ENCODE assay signal across 30 cellular contexts in genomic region chr4:7537853-7538252, GRCh38.
"Had no signal": no experiment of that assay in that cellular context is flagged by ENCODE, and none has a peak within 500 bp of the region (broad histone marks: within the 10 kb centered on the region; RNA-seq: fewer than 3 reads in every experiment).

No MANE protein-coding gene starts in this region.

- H3K27ac Mint-ChIP-seq: nephron; neural progenitor cell; progenitor cell of endocrine pancreas; stimulated activated memory B cell treated with anti-CD40 and anti-IgM and Interleukin-4, amounts not matched to agents 10 μg/mL and 1 μg/mL and 100 μg/mL, for 72 hours; stimulated activated naive CD8-positive, alpha-beta T cell treated with anti-CD3 and anti-CD28 coated beads, Interleukin-15, amount 100 ng/mL, for 72 hours; type B pancreatic cell had no signal

- H3K4me3 Mint-ChIP-seq: natural killer cell; nephron; neural progenitor cell; stimulated activated memory B cell treated with anti-CD40 and anti-IgM and Interleukin-4, amounts not matched to agents 10 μg/mL and 1 μg/mL and 100 μg/mL, for 72 hours; stimulated activated naive CD8-positive, alpha-beta T cell treated with anti-CD3 and anti-CD28 coated beads, Interleukin-15, amount 100 ng/mL, for 72 hours; type B pancreatic cell had no signal

- H2AFZ ChIP-seq: neural progenitor cell, parathyroid adenoma had no signal

- DNase-seq: natural killer cell; occipital lobe; spleen; stimulated activated CD4-positive, alpha-beta T cell treated with anti-CD3 and anti-CD28 coated beads, Interleukin-12 subunit alpha, Interleukin-12 subunit beta, amount 100 ng/mL, for 4 hours; stimulated activated CD4-positive, alpha-beta T cell treated with anti-CD3 and anti-CD28 coated beads, Interleukin-1b, Interleukin-23, amount 100 ng/mL, for 48 hours; stimulated activated CD4-positive, alpha-beta T cell treated with anti-CD3 and anti-CD28 coated beads, Interleukin-4, amount 100 ng/mL, for 1 hour; stimulated activated CD4-positive, alpha-beta T cell treated with anti-CD3 and anti-CD28 coated beads, Interleukin-4, amount 100 ng/mL, for 4 hours; stimulated activated CD8-positive, alpha-beta memory T cell treated with anti-CD3 and anti-CD28 coated beads, Interleukin-4, amount 100 ng/mL, for 48 hours; stimulated activated naive CD4-positive, alpha-beta T cell; stimulated activated naive CD8-positive, alpha-beta T cell treated with anti-CD3 and anti-CD28 coated beads, Interleukin-15, amount 100 ng/mL, for 72 hours; stimulated activated naive CD8-positive, alpha-beta T cell treated with anti-CD3 and anti-CD28 coated beads, Interleukin-15, Interleukin-2, amounts not matched to agents 100 U/mL and 50 U/mL, for 24 hours; substantia nigra; testis; tibial artery; transverse colon; upper lobe of right lung; uterus had no signal

- H3K9me3 Mint-ChIP-seq: natural killer cell, neural progenitor cell, type B pancreatic cell had no signal

- ATAC-seq: natural killer cell; psoas muscle; right cardiac atrium; sciatic nerve; stimulated activated memory B cell treated with anti-CD40 and anti-IgM and Interleukin-4, amounts not matched to agents 10 μg/mL and 1 μg/mL and 100 μg/mL, for 72 hours; stimulated activated naive CD8-positive, alpha-beta T cell treated with anti-CD3 and anti-CD28 coated beads, Interleukin-15, amount 100 ng/mL, for 72 hours; stimulated activated naive CD8-positive, alpha-beta T cell treated with anti-CD3 and anti-CD28 coated beads, Interleukin-15, Interleukin-2, amounts not matched to agents 100 U/mL and 50 U/mL, for 24 hours; upper lobe of right lung had no signal

- H3K4me1 Mint-ChIP-seq: stimulated activated memory B cell treated with anti-CD40 and anti-IgM and Interleukin-4, amounts not matched to agents 10 μg/mL and 1 μg/mL and 100 μg/mL, for 72 hours; stimulated activated naive CD8-positive, alpha-beta T cell treated with anti-CD3 and anti-CD28 coated beads, Interleukin-15, amount 100 ng/mL, for 72 hours had no signal

- H3K4me2 ChIP-seq: neural progenitor cell, smooth muscle cell had no signal

- H3K9me3 ChIP-seq: ovary, psoas muscle, suprapubic skin, testis, transverse colon, upper lobe of right lung, uterus had no signal

- H3K36me3 ChIP-seq: neural progenitor cell, ovary, spleen, suprapubic skin, tibial artery, transverse colon, upper lobe of right lung, uterus had no signal

- H3K9ac ChIP-seq: neural progenitor cell, parathyroid adenoma had no signal

- H3K79me2 ChIP-seq: parathyroid adenoma had no signal

- H3K4me1 ChIP-seq: neural progenitor cell, parathyroid adenoma, psoas muscle, suprapubic skin, tibial artery, transverse colon, upper lobe of right lung, uterus had no signal

- H3K36me3 Mint-ChIP-seq: natural killer cell; neural progenitor cell; stimulated activated memory B cell treated with anti-CD40 and anti-IgM and Interleukin-4, amounts not matched to agents 10 μg/mL and 1 μg/mL and 100 μg/mL, for 72 hours; type B pancreatic cell had no signal

- H3K27ac ChIP-seq: neural progenitor cell, ovary, parathyroid adenoma, psoas muscle, skin epidermis, suprapubic skin, testis, tibial artery, transverse colon, upper lobe of right lung, uterus had no signal

- H3K27me3 ChIP-seq: neural progenitor cell, ovary, spleen, suprapubic skin, testis, tibial artery, transverse colon, upper lobe of right lung, uterus had no signal

- H3K27me3 Mint-ChIP-seq: stimulated activated naive CD8-positive, alpha-beta T cell treated with anti-CD3 and anti-CD28 coated beads, Interleukin-15, amount 100 ng/mL, for 72 hours had no signal

- H3K4me3 ChIP-seq: neural progenitor cell, ovary, psoas muscle, skin epidermis, smooth muscle cell, spleen, suprapubic skin, testis, tibial artery, transverse colon, upper lobe of right lung, uterus had no signal
